ENCODE assay signal across 15 cellular contexts in genomic region chr2:7693246-7694065, GRCh38.
DNase-seq lines count a peak whose midpoint lies in the region; ATAC-seq and TF ChIP-seq lines count a peak whose summit lies in the region.
"Had no signal": no experiment of that assay in that cellular context is flagged by ENCODE, and none has a peak within 500 bp of the region (broad histone marks: within the 10 kb centered on the region; RNA-seq: fewer than 3 reads in every experiment).

No MANE protein-coding gene starts in this region.

- no peak for TF ChIP-seq CTCF in MCF 10A (IDR thresholded peaks at IDR 0.05; ENCODE audit: unreplicated experiment)
- TF ChIP-seq CTCF in breast epithelium (IDR thresholded peaks at IDR 0.05) = no peak
- TF ChIP-seq CTCF in mammary epithelial cell (conservative IDR thresholded peaks at IDR 0.05 in 1 of 2, IDR thresholded peaks at IDR 0.05 in 1 of 2; ENCODE audit: extremely low read depth in 1 of 2, insufficient read depth in 1 of 2, low read depth in 1 of 2, low read length in 2 of 2) = no peak
- no peak for TF ChIP-seq CTCF in right atrium auricular region (IDR thresholded peaks at IDR 0.05)

- no peaks in the 10 kb centered on the region for H3K4me1 ChIP-seq in breast epithelium
- H3K4me1 ChIP-seq in mammary epithelial cell (ENCODE audit: insufficient read depth, low read length) = peaks cover 19% of the 10 kb centered on the region
- H3K4me1 ChIP-seq in right atrium auricular region = no peaks in the 10 kb centered on the region
- H3K4me1 ChIP-seq: upper lobe of right lung had no signal

- in situ Hi-C loops in mammary epithelial cell (cut with MboI; ENCODE audit: low sequenced_read_pairs in 2 of 2) = loop anchor here in 1 of 2 donors (25.0 kb wide), 1 partner anchor 994 kb away; the partner anchor contains the start of gene ID2

- H3K27ac ChIP-seq in breast epithelium (no peak overlapping the region), mammary epithelial cell (ENCODE audit: insufficient read depth, low read depth, low read length) (peak overlapping the region; percentile 79), right atrium auricular region (no peak overlapping the region)
- H3K27ac ChIP-seq: KMS-11, upper lobe of right lung had no signal

- H3K27me3 Mint-ChIP-seq in MCF 10A (ENCODE audit: insufficient read depth, unreplicated experiment) = no peaks in the 10 kb centered on the region
- H3K27me3 Mint-ChIP-seq in T-helper 2 cell treated with Interferon-gamma antibody and Interleukin-4, amounts not matched to agents 5 μg/mL and 100 μg/mL, for 36 hours (ENCODE audit: low read depth) = no peaks in the 10 kb centered on the region
- H3K27me3 Mint-ChIP-seq in stimulated activated memory B cell treated with anti-CD40 and anti-IgM and Interleukin-4, amounts not matched to agents 10 μg/mL and 1 μg/mL and 100 μg/mL, for 72 hours = peaks cover 11% of the 10 kb centered on the region
- H3K27me3 Mint-ChIP-seq: progenitor cell of endocrine pancreas had no signal

- no peaks in the 10 kb centered on the region for H3K79me2 ChIP-seq in mammary epithelial cell (ENCODE audit: insufficient read depth, low read length)

- no peaks in the 10 kb centered on the region for H3K27me3 ChIP-seq in breast epithelium
- H3K27me3 ChIP-seq in mammary epithelial cell (ENCODE audit: insufficient read depth, low read length) = no peaks in the 10 kb centered on the region
- H3K27me3 ChIP-seq in right atrium auricular region = no peaks in the 10 kb centered on the region
- H3K27me3 ChIP-seq: upper lobe of right lung had no signal

- H3K4me3 ChIP-seq in breast epithelium = no peak overlapping the region
- no peak overlapping the region for H3K4me3 ChIP-seq in mammary epithelial cell (replicated peaks in 1 of 3; ENCODE audit: insufficient read depth in 1 of 3, low read depth in 2 of 3, low read length in 3 of 3)
- no peak overlapping the region for H3K4me3 ChIP-seq in right atrium auricular region
- H3K4me3 ChIP-seq: mucosa of descending colon, upper lobe of right lung had no signal

- H3K9me3 ChIP-seq in breast epithelium (no peaks in the 10 kb centered on the region), mammary epithelial cell (replicated peaks; ENCODE audit: insufficient read depth, low read length) (no peaks in the 10 kb centered on the region), right atrium auricular region (no peaks in the 10 kb centered on the region)
- H3K9me3 ChIP-seq: mucosa of descending colon, upper lobe of right lung had no signal

- ATAC-seq in stimulated activated memory B cell treated with anti-CD40 and anti-IgM and Interleukin-4, amounts not matched to agents 10 μg/mL and 1 μg/mL and 100 μg/mL, for 72 hours = no peak

- H3K4me2 ChIP-seq in mammary epithelial cell (ENCODE audit: insufficient read depth, low read depth, low read length) = peak overlapping the region; percentile 13
- H3K4me2 ChIP-seq: KMS-11 had no signal

- DNase-seq in MCF 10A (ENCODE audit: unreplicated experiment) (no peak), breast epithelium (ENCODE audit: low spot score in 2 of 2) (no peak), mammary epithelial cell (no peak), anterior cingulate cortex (lab: John Stamatoyannopoulos, UW) (no peak), right atrium auricular region (ENCODE audit: low spot score) (no peak)
- DNase-seq in T-helper 2 cell treated with Interferon-gamma antibody and Interleukin-4, amounts not matched to agents 5 μg/mL and 100 μg/mL, for 36 hours (ENCODE audit: low spot score) = no peak
- DNase-seq: caudate nucleus, mucosa of descending colon, NCI-H2107, NCI-H510A treated with DMSO at 0.1 percent for 48 hours, substantia nigra, upper lobe of right lung had no signal

- H3K36me3 ChIP-seq in breast epithelium (no peaks in the 10 kb centered on the region), mammary epithelial cell (ENCODE audit: insufficient read depth, low read length) (no peaks in the 10 kb centered on the region), right atrium auricular region (no peaks in the 10 kb centered on the region)
- H3K36me3 ChIP-seq: upper lobe of right lung had no signal

- POLR2A ChIA-PET in MCF 10A (lab: Yijun Ruan, JAX) = interaction anchor here (0.7 to 1.4 kb wide), 3 partner anchors 10 to 1470 kb away, joined by 3 to 5 read pairs (median 4); no protein-coding TSS in a partner anchor

- H3K4me3 Mint-ChIP-seq in MCF 10A (ENCODE audit: unreplicated experiment) = no peak overlapping the region
- peak overlapping the region; percentile 52 for H3K4me3 Mint-ChIP-seq in T-helper 2 cell treated with Interferon-gamma antibody and Interleukin-4, amounts not matched to agents 5 μg/mL and 100 μg/mL, for 36 hours
- H3K4me3 Mint-ChIP-seq in stimulated activated memory B cell treated with anti-CD40 and anti-IgM and Interleukin-4, amounts not matched to agents 10 μg/mL and 1 μg/mL and 100 μg/mL, for 72 hours = no peak overlapping the region

- intact Hi-C loops in MCF 10A (cut with micrococcal nuclease) = loop anchor here (10.0 kb wide), 1 partner anchor 991 kb away; the partner anchor contains the start of gene ID2
- intact Hi-C loops in breast epithelium (cut with DNase I; ENCODE audit: low total_unique reads) = no loop called here
- intact Hi-C loops in mammary epithelial cell (cut with micrococcal nuclease) = loop anchor here (5.0 to 10.0 kb wide), 2 partner anchors 49 to 991 kb away; partner anchors contain the start of gene ID2

- H3K27ac Mint-ChIP-seq in MCF 10A (ENCODE audit: low read depth, unreplicated experiment) = peak overlapping the region; percentile 50
- H3K27ac Mint-ChIP-seq in T-helper 2 cell treated with Interferon-gamma antibody and Interleukin-4, amounts not matched to agents 5 μg/mL and 100 μg/mL, for 36 hours = peak overlapping the region; percentile 88
- no peak overlapping the region for H3K27ac Mint-ChIP-seq in stimulated activated memory B cell treated with anti-CD40 and anti-IgM and Interleukin-4, amounts not matched to agents 10 μg/mL and 1 μg/mL and 100 μg/mL, for 72 hours
- H3K27ac Mint-ChIP-seq: progenitor cell of endocrine pancreas had no signal

- no peaks in the 10 kb centered on the region for H3K9me3 Mint-ChIP-seq in MCF 10A (ENCODE audit: unreplicated experiment)
- peaks cover 13% of the 10 kb centered on the region for H3K9me3 Mint-ChIP-seq in T-helper 2 cell treated with Interferon-gamma antibody and Interleukin-4, amounts not matched to agents 5 μg/mL and 100 μg/mL, for 36 hours
- no peaks in the 10 kb centered on the region for H3K9me3 Mint-ChIP-seq in stimulated activated memory B cell treated with anti-CD40 and anti-IgM and Interleukin-4, amounts not matched to agents 10 μg/mL and 1 μg/mL and 100 μg/mL, for 72 hours

- no peak overlapping the region for H2AFZ ChIP-seq in mammary epithelial cell (ENCODE audit: low read depth, low read length)

- H3K9ac ChIP-seq in mammary epithelial cell (ENCODE audit: insufficient read depth, low read length) = no peak overlapping the region
- H3K9ac ChIP-seq: KMS-11 had no signal

- WGBS in mammary epithelial cell (ENCODE audit: low coverage, missing lambda C conversion rate) = 85% methylated on average over 9 of the region's 9 CpGs

- BruUV-seq in MCF 10A (replicated peaks; lab: Mats Ljungman, UMichigan) (no TSS peak), mammary epithelial cell (replicated peaks; lab: Mats Ljungman, UMichigan) (TSS peak; percentile 68)

- no peak for TF ChIP-seq POLR2A in breast epithelium (IDR thresholded peaks at IDR 0.05)

- no peaks in the 10 kb centered on the region for H3K36me3 Mint-ChIP-seq in MCF 10A (ENCODE audit: insufficient read depth, unreplicated experiment)
- H3K36me3 Mint-ChIP-seq in T-helper 2 cell treated with Interferon-gamma antibody and Interleukin-4, amounts not matched to agents 5 μg/mL and 100 μg/mL, for 36 hours (ENCODE audit: low read depth) = peaks cover 6% of the 10 kb centered on the region
- H3K36me3 Mint-ChIP-seq in stimulated activated memory B cell treated with anti-CD40 and anti-IgM and Interleukin-4, amounts not matched to agents 10 μg/mL and 1 μg/mL and 100 μg/mL, for 72 hours = no peaks in the 10 kb centered on the region

- CTCF ChIA-PET in MCF 10A (lab: Yijun Ruan, JAX) = interaction anchor here (0.6 kb wide), 1 partner anchor 120 kb away, joined by 3 read pairs; no protein-coding TSS in a partner anchor
- CTCF ChIA-PET in mammary epithelial cell (lab: Charles Lee; ENCODE audit: low non-redundant PET) = no interaction called here

- dilution Hi-C loops in mammary epithelial cell (cut with HindIII; ENCODE audit: low sequenced_read_pairs) = loop anchor here (5.0 kb wide), 1 partner anchor 66 kb away; no protein-coding TSS in a partner anchor

- no peaks in the 10 kb centered on the region for H4K20me1 ChIP-seq in mammary epithelial cell (ENCODE audit: insufficient read depth, low read length)

- peaks cover 29% of the 10 kb centered on the region for H3K4me1 Mint-ChIP-seq in MCF 10A (ENCODE audit: insufficient read depth, unreplicated experiment)
- H3K4me1 Mint-ChIP-seq in T-helper 2 cell treated with Interferon-gamma antibody and Interleukin-4, amounts not matched to agents 5 μg/mL and 100 μg/mL, for 36 hours (ENCODE audit: low read depth) = peaks cover 42% of the 10 kb centered on the region
- no peaks in the 10 kb centered on the region for H3K4me1 Mint-ChIP-seq in stimulated activated memory B cell treated with anti-CD40 and anti-IgM and Interleukin-4, amounts not matched to agents 10 μg/mL and 1 μg/mL and 100 μg/mL, for 72 hours
